In genomic region chr7:120950026-120950538, GRCh38 we compare ENCODE assay signal across 9 cellular contexts. TPM values are rescaled to one million over a fixed set of nuclear protein-coding genes. Genes with fewer than 3 reads are reported as not detected.
DNase-seq lines count a peak whose midpoint lies in the region; ATAC-seq, FAIRE-seq and TF ChIP-seq lines count a peak whose summit lies in the region.
"Had no signal": no experiment of that assay in that cellular context is flagged by ENCODE, and none has a peak within 500 bp of the region (broad histone marks: within the 10 kb centered on the region; RNA-seq: fewer than 3 reads in every experiment).

No MANE protein-coding gene starts in this region.

- H3K27ac Mint-ChIP-seq in activated T-cell treated with anti-CD3 and anti-CD28 coated beads, Interleukin-2, amount 50 U/mL, for 72 hours = peak overlapping the region; percentile 99
- peak overlapping the region; percentile 89 for H3K27ac Mint-ChIP-seq in activated naive CD8-positive, alpha-beta T cell treated with anti-CD3 and anti-CD28 coated beads, Interleukin-2, amount 50 U/mL, for 24 hours
- peak overlapping the region; percentile 99 for H3K27ac Mint-ChIP-seq in type B pancreatic cell

- H3K27me3 ChIP-seq in right lobe of liver = no peaks in the 10 kb centered on the region

- DNase-seq in activated T-cell treated with anti-CD3 and anti-CD28 coated beads, Interleukin-2, amount 50 U/mL, for 72 hours = no peak
- no peak for DNase-seq in activated T-cell treated with anti-CD3 and anti-CD28 coated beads, Interleukin-2, amount 50 U/mL, for 1 hour
- DNase-seq in activated naive CD8-positive, alpha-beta T cell treated with anti-CD3 and anti-CD28 coated beads, Interleukin-2, amount 50 U/mL, for 24 hours = no peak
- no peak for DNase-seq in right lobe of liver
- no peak for DNase-seq in type B pancreatic cell (ENCODE audit: extremely low spot score, unreplicated experiment)
- DNase-seq in urothelium cell line (ENCODE audit: low spot score) = no peak
- no peak for DNase-seq in cerebellar nuclear complex (lab: John Stamatoyannopoulos, UW)

- TF ChIP-seq POLR2A in right lobe of liver (IDR thresholded peaks at IDR 0.05) = no peak

- H3K9me3 Mint-ChIP-seq in activated T-cell treated with anti-CD3 and anti-CD28 coated beads, Interleukin-2, amount 50 U/mL, for 72 hours = no peaks in the 10 kb centered on the region
- H3K9me3 Mint-ChIP-seq in activated naive CD8-positive, alpha-beta T cell treated with anti-CD3 and anti-CD28 coated beads, Interleukin-2, amount 50 U/mL, for 24 hours = no peaks in the 10 kb centered on the region
- H3K9me3 Mint-ChIP-seq in type B pancreatic cell = no peaks in the 10 kb centered on the region

- H3K4me1 ChIP-seq in right lobe of liver = peaks cover 0 to 8% (median 0%) of the 10 kb centered on the region in 4 donors

- H3K4me3 ChIP-seq in right lobe of liver = peak overlapping the region; percentile 54 to 67 (median 62)

- H3K4me3 Mint-ChIP-seq in activated T-cell treated with anti-CD3 and anti-CD28 coated beads, Interleukin-2, amount 50 U/mL, for 72 hours = peak overlapping the region; percentile 94 to 99
- H3K4me3 Mint-ChIP-seq in activated naive CD8-positive, alpha-beta T cell treated with anti-CD3 and anti-CD28 coated beads, Interleukin-2, amount 50 U/mL, for 24 hours = peak overlapping the region; percentile 97
- peak overlapping the region; percentile 98 for H3K4me3 Mint-ChIP-seq in type B pancreatic cell

- peaks cover 15% of the 10 kb centered on the region for H3K27me3 Mint-ChIP-seq in activated T-cell treated with anti-CD3 and anti-CD28 coated beads, Interleukin-2, amount 50 U/mL, for 72 hours (ENCODE audit: low read depth)
- H3K27me3 Mint-ChIP-seq in activated naive CD8-positive, alpha-beta T cell treated with anti-CD3 and anti-CD28 coated beads, Interleukin-2, amount 50 U/mL, for 24 hours = no peaks in the 10 kb centered on the region
- no peaks in the 10 kb centered on the region for H3K27me3 Mint-ChIP-seq in type B pancreatic cell

- peaks cover 4 to 10% of the 10 kb centered on the region in 2 donors for H3K36me3 Mint-ChIP-seq in activated T-cell treated with anti-CD3 and anti-CD28 coated beads, Interleukin-2, amount 50 U/mL, for 72 hours (ENCODE audit: insufficient read depth in 2 of 2)
- peaks cover 17% of the 10 kb centered on the region for H3K36me3 Mint-ChIP-seq in activated naive CD8-positive, alpha-beta T cell treated with anti-CD3 and anti-CD28 coated beads, Interleukin-2, amount 50 U/mL, for 24 hours (ENCODE audit: low read depth)
- peaks cover 3% of the 10 kb centered on the region for H3K36me3 Mint-ChIP-seq in type B pancreatic cell

- H3K4me1 Mint-ChIP-seq in activated T-cell treated with anti-CD3 and anti-CD28 coated beads, Interleukin-2, amount 50 U/mL, for 72 hours (ENCODE audit: low read depth) = peaks cover 28% of the 10 kb centered on the region
- H3K4me1 Mint-ChIP-seq in activated naive CD8-positive, alpha-beta T cell treated with anti-CD3 and anti-CD28 coated beads, Interleukin-2, amount 50 U/mL, for 24 hours = peaks cover 17% of the 10 kb centered on the region
- H3K4me1 Mint-ChIP-seq in type B pancreatic cell (ENCODE audit: unreplicated experiment) = peaks cover 17% of the 10 kb centered on the region

- ATAC-seq in activated T-cell treated with anti-CD3 and anti-CD28 coated beads, Interleukin-2, amount 50 U/mL, for 72 hours (replicated peaks in 1 of 2) = no peak
- ATAC-seq in activated naive CD8-positive, alpha-beta T cell treated with anti-CD3 and anti-CD28 coated beads, Interleukin-2, amount 50 U/mL, for 24 hours = no peak
- ATAC-seq in right lobe of liver (no peak), GM18502 (IDR thresholded peaks at IDR 0.05; ENCODE audit: poor library complexity, unreplicated experiment) (no peak)

- H3K9me3 ChIP-seq in right lobe of liver = no peaks in the 10 kb centered on the region

- WGBS in right lobe of liver (ENCODE audit: insufficient coverage, low coverage, low lambda C conversion rate, missing lambda C conversion rate) = 1% methylated on average over 10 of the region's 10 CpGs

- peaks cover 0 to 20% (median 0%) of the 10 kb centered on the region in 4 donors for H3K36me3 ChIP-seq in right lobe of liver

- FAIRE-seq in urothelium cell line (lab: Jason Lieb, UNC) = no peak

- peak overlapping the region in 2 of 3 donors; percentile 11 to 51 for H3K27ac ChIP-seq in right lobe of liver

- TF ChIP-seq CTCF in right lobe of liver (IDR thresholded peaks at IDR 0.05) = no peak
- no peak for TF ChIP-seq CTCF in type B pancreatic cell (conservative IDR thresholded peaks at IDR 0.05)

- intact Hi-C loops in right lobe of liver (cut with DNase I) = no loop called here

RNA-seq across cellular contexts. Expression of gene ING3, which starts 0.5 kb away (rescaled TPM):
- total RNA-seq in activated T-cell treated with anti-CD3 and anti-CD28 coated beads, Interleukin-2, amount 50 U/mL, for 72 hours = 10 to 100 TPM; 40.3 to 45.1 TPM
- total RNA-seq in right lobe of liver (1 to 10 TPM; 4.5 to 6.5 (median 6.2) TPM), type B pancreatic cell (ENCODE audit: low replicate concordance) (14.5 and 20.7 TPM in 2 replicates)

RNA-seq across cellular contexts. Expression of gene CPED1, which starts 38.4 kb away (rescaled TPM):
- not detected for total RNA-seq in activated T-cell treated with anti-CD3 and anti-CD28 coated beads, Interleukin-2, amount 50 U/mL, for 72 hours
- total RNA-seq in right lobe of liver = 10 to 100 TPM; 24.3 to 45.8 (median 34.9) TPM
- total RNA-seq in type B pancreatic cell (ENCODE audit: low replicate concordance) = 0.88 and 45.4 TPM in 2 replicates
- total RNA-seq: T-helper 1 cell treated with Interleukin-12 subunit alpha and Interleukin-12 subunit beta and Interleukin-4 antibody, amounts not matched to agents 30 ng/mL and 1 ng/mL, for 36 hours had no signal
